Comparison of ENCODE assay signal across 1 cellular context in genomic region chr10:26391701-26392695, GRCh38.
TF ChIP-seq lines count a peak whose summit lies in the region.

No MANE protein-coding gene starts in this region.

TF ChIP-seq in GM12878, 131 proteins besides CTCF, POLR2A, EP300 and RAD21:
- TF ChIP-seq NR2F1 (conservative IDR thresholded peaks at IDR 0.05) (no peak), SPI1 (IDR thresholded peaks at IDR 0.05; ENCODE audit: borderline replicate concordance, insufficient read depth, low read depth, low read length) (no peak), PML (IDR thresholded peaks at IDR 0.05; ENCODE audit: low read length) (no peak), SIN3A (IDR thresholded peaks at IDR 0.05; ENCODE audit: low read depth, low read length) (no peak), MTA3 (IDR thresholded peaks at IDR 0.05; ENCODE audit: borderline replicate concordance, low read length) (no peak), USF1 (IDR thresholded peaks at IDR 0.05; ENCODE audit: borderline replicate concordance, extremely low read length, insufficient read depth, low read depth, low read length) (no peak), SREBF1 (IDR thresholded peaks at IDR 0.05; ENCODE audit: low read length) (no peak), DPF2 (IDR thresholded peaks at IDR 0.05) (no peak), STAT3 (IDR thresholded peaks at IDR 0.05; ENCODE audit: low read depth, low read length) (no peak), ZNF384 (IDR thresholded peaks at IDR 0.05; ENCODE audit: borderline replicate concordance, low read depth, low read length) (no peak), ESRRA (IDR thresholded peaks at IDR 0.05; ENCODE audit: low read length) (no peak), CHD4 (IDR thresholded peaks at IDR 0.05) (no peak), ZNF24 (IDR thresholded peaks at IDR 0.05) (no peak)
